ENCODE assay signal across 1 cellular context in genomic region chr7:130732980-130733865, GRCh38.
TF ChIP-seq lines count a peak whose summit lies in the region.

No MANE protein-coding gene starts in this region.

TF ChIP-seq in HEK293, 187 proteins besides CTCF, POLR2A, EP300 and RAD21 (continued from another document):
- TF ChIP-seq ZNF449 (tag by site-specific recombination; IDR thresholded peaks at IDR 0.05) (0 out of 2 replicates have a peak, but pooled peaks have one; percentile 29), ZNF23 (tag by site-specific recombination; IDR thresholded peaks at IDR 0.05; ENCODE audit: borderline replicate concordance) (no peak), ZSCAN30 (tag by site-specific recombination; IDR thresholded peaks at IDR 0.05) (0 out of 2 replicates have a peak, but pooled peaks have one; percentile 8), ATF2 (tag by site-specific recombination; IDR thresholded peaks at IDR 0.05; ENCODE audit: low read depth) (no peak), ZNF221 (tag by site-specific recombination; IDR thresholded peaks at IDR 0.05; ENCODE audit: borderline replicate concordance) (no peak), ZNF777 (tag by site-specific recombination; IDR thresholded peaks at IDR 0.05; ENCODE audit: borderline replicate concordance) (peak; percentile 34; the same call in 1 of the 2 replicates), ZNF335 (tag by site-specific recombination; conservative IDR thresholded peaks at IDR 0.05) (peak; percentile 76), ZNF624 (tag by site-specific recombination; IDR thresholded peaks at IDR 0.05) (no peak), GLIS2 (tag by site-specific recombination; IDR thresholded peaks at IDR 0.05) (peak; percentile 45), ZBTB48 (tag by site-specific recombination; IDR thresholded peaks at IDR 0.05) (no peak), ZBTB26 (tag by site-specific recombination; optimal IDR thresholded peaks at IDR 0.05) (peak; percentile 67), SP3 (tag by site-specific recombination; IDR thresholded peaks at IDR 0.05) (0 out of 2 replicates have a peak, but pooled peaks have one; percentile 16)
